In genomic region chr15:74406992-74407705, GRCh38 we compare ENCODE assay signal across 8 cellular contexts. TPM values are rescaled to one million over a fixed set of nuclear protein-coding genes. Genes with fewer than 3 reads are reported as not detected.
DNase-seq lines count a peak whose midpoint lies in the region; ATAC-seq and TF ChIP-seq lines count a peak whose summit lies in the region.

No MANE protein-coding gene starts in this region.

- peaks cover 18% of the 10 kb centered on the region in 2 donors for H3K4me1 ChIP-seq in naive thymus-derived CD4-positive, alpha-beta T cell (ENCODE audit: control insufficient read depth in 2 of 2, insufficient read depth in 2 of 2, low read length in 2 of 2)

- no peaks in the 10 kb centered on the region for H3K9me3 Mint-ChIP-seq in stimulated activated naive CD8-positive, alpha-beta T cell treated with anti-CD3 and anti-CD28 coated beads, Interleukin-15, Interleukin-2, amounts not matched to agents 100 ng/mL and 50 ng/mL, for 24 hours
- no peaks in the 10 kb centered on the region for H3K9me3 Mint-ChIP-seq in WTC11
- no peaks in the 10 kb centered on the region for H3K9me3 Mint-ChIP-seq in T-helper 2 cell treated with Interferon-gamma antibody and Interleukin-4, amounts not matched to agents 5 μg/mL and 100 μg/mL, for 36 hours
- H3K9me3 Mint-ChIP-seq in naive thymus-derived CD4-positive, alpha-beta T cell: no peaks in the 10 kb centered on the region

- ATAC-seq in stimulated activated naive CD8-positive, alpha-beta T cell treated with anti-CD3 and anti-CD28 coated beads, Interleukin-15, Interleukin-2, amounts not matched to agents 100 U/mL and 50 U/mL, for 24 hours: no peak
- ATAC-seq in WTC11 (peak; percentile 36), GM19328 (IDR thresholded peaks at IDR 0.05; ENCODE audit: unreplicated experiment) (no peak)
- ATAC-seq in naive thymus-derived CD4-positive, alpha-beta T cell: no peak

- H3K27me3 ChIP-seq in naive thymus-derived CD4-positive, alpha-beta T cell (ENCODE audit: control insufficient read depth in 2 of 2, insufficient read depth in 2 of 2, low read length in 2 of 2): no peaks in the 10 kb centered on the region

- H3K27ac Mint-ChIP-seq in stimulated activated naive CD8-positive, alpha-beta T cell treated with anti-CD3 and anti-CD28 coated beads, Interleukin-15, Interleukin-2, amounts not matched to agents 100 ng/mL and 50 ng/mL, for 24 hours: peak overlapping the region; percentile 94
- no peak overlapping the region; the same call in 1 of the 2 replicates for H3K27ac Mint-ChIP-seq in WTC11
- H3K27ac Mint-ChIP-seq in T-helper 2 cell treated with Interferon-gamma antibody and Interleukin-4, amounts not matched to agents 5 μg/mL and 100 μg/mL, for 36 hours: no peak overlapping the region
- no peak overlapping the region for H3K27ac Mint-ChIP-seq in naive thymus-derived CD4-positive, alpha-beta T cell

- peaks cover 73% of the 10 kb centered on the region for H3K4me1 Mint-ChIP-seq in stimulated activated naive CD8-positive, alpha-beta T cell treated with anti-CD3 and anti-CD28 coated beads, Interleukin-15, Interleukin-2, amounts not matched to agents 100 ng/mL and 50 ng/mL, for 24 hours (ENCODE audit: low read depth)
- H3K4me1 Mint-ChIP-seq in WTC11: peaks cover 3% of the 10 kb centered on the region; the same call in 1 of the 2 replicates
- H3K4me1 Mint-ChIP-seq in T-helper 2 cell treated with Interferon-gamma antibody and Interleukin-4, amounts not matched to agents 5 μg/mL and 100 μg/mL, for 36 hours (ENCODE audit: low read depth): peaks cover 21% of the 10 kb centered on the region
- peaks cover 16 to 29% (median 23%) of the 10 kb centered on the region in 7 donors for H3K4me1 Mint-ChIP-seq in naive thymus-derived CD4-positive, alpha-beta T cell

- no peak for DNase-seq in stimulated activated naive CD8-positive, alpha-beta T cell treated with anti-CD3 and anti-CD28 coated beads, Interleukin-15, Interleukin-2, amounts not matched to agents 100 U/mL and 50 U/mL, for 24 hours
- DNase-seq in WTC11 (ENCODE audit: low spot score): no peak
- DNase-seq in iPS-NIHi7 (ENCODE audit: extremely low spot score): peak; percentile 77
- no peak for DNase-seq in T-helper 2 cell treated with Interferon-gamma antibody and Interleukin-4, amounts not matched to agents 5 μg/mL and 100 μg/mL, for 36 hours (ENCODE audit: low spot score)
- no peak for DNase-seq in naive thymus-derived CD4-positive, alpha-beta T cell
- no peak for DNase-seq in NK-92 (lab: John Stamatoyannopoulos, UW; ENCODE audit: unreplicated experiment)

- no peaks in the 10 kb centered on the region for H3K9me3 ChIP-seq in naive thymus-derived CD4-positive, alpha-beta T cell (ENCODE audit: control insufficient read depth in 2 of 3, low read length in 3 of 3)

- no peaks in the 10 kb centered on the region for H3K27me3 Mint-ChIP-seq in stimulated activated naive CD8-positive, alpha-beta T cell treated with anti-CD3 and anti-CD28 coated beads, Interleukin-15, Interleukin-2, amounts not matched to agents 100 ng/mL and 50 ng/mL, for 24 hours
- no peaks in the 10 kb centered on the region for H3K27me3 Mint-ChIP-seq in WTC11 (ENCODE audit: low read depth)
- no peaks in the 10 kb centered on the region for H3K27me3 Mint-ChIP-seq in T-helper 2 cell treated with Interferon-gamma antibody and Interleukin-4, amounts not matched to agents 5 μg/mL and 100 μg/mL, for 36 hours (ENCODE audit: low read depth)
- no peaks in the 10 kb centered on the region for H3K27me3 Mint-ChIP-seq in naive thymus-derived CD4-positive, alpha-beta T cell

- CTCF ChIA-PET in WTC11 (lab: Charles Lee): interaction anchor here (1.2 kb wide), 1 partner anchor 31 kb away, joined by 3 read pairs; no protein-coding TSS in a partner anchor
- CTCF ChIA-PET in naive thymus-derived CD4-positive, alpha-beta T cell (lab: Charles Lee): no interaction called here

- H3K4me3 Mint-ChIP-seq in stimulated activated naive CD8-positive, alpha-beta T cell treated with anti-CD3 and anti-CD28 coated beads, Interleukin-15, Interleukin-2, amounts not matched to agents 100 ng/mL and 50 ng/mL, for 24 hours: no peak overlapping the region
- H3K4me3 Mint-ChIP-seq in WTC11: no peak overlapping the region
- no peak overlapping the region for H3K4me3 Mint-ChIP-seq in T-helper 2 cell treated with Interferon-gamma antibody and Interleukin-4, amounts not matched to agents 5 μg/mL and 100 μg/mL, for 36 hours
- H3K4me3 Mint-ChIP-seq in naive thymus-derived CD4-positive, alpha-beta T cell: no peak overlapping the region

- H3K4me3 ChIP-seq in naive thymus-derived CD4-positive, alpha-beta T cell (ENCODE audit: low read length): no peak overlapping the region

- H3K36me3 Mint-ChIP-seq in stimulated activated naive CD8-positive, alpha-beta T cell treated with anti-CD3 and anti-CD28 coated beads, Interleukin-15, Interleukin-2, amounts not matched to agents 100 ng/mL and 50 ng/mL, for 24 hours (ENCODE audit: low read depth): peaks cover 50% of the 10 kb centered on the region
- peaks cover 6% of the 10 kb centered on the region; the same call in 1 of the 2 replicates for H3K36me3 Mint-ChIP-seq in WTC11
- H3K36me3 Mint-ChIP-seq in T-helper 2 cell treated with Interferon-gamma antibody and Interleukin-4, amounts not matched to agents 5 μg/mL and 100 μg/mL, for 36 hours (ENCODE audit: low read depth): peaks cover 3% of the 10 kb centered on the region
- no peaks in the 10 kb centered on the region for H3K36me3 Mint-ChIP-seq in naive thymus-derived CD4-positive, alpha-beta T cell

- POLR2A ChIA-PET in WTC11 (lab: Charles Lee): interaction anchor here (0.7 kb wide), 1 partner anchor 134 kb away, joined by 3 read pairs; the partner anchor contains the start of gene ARID3B
- POLR2A ChIA-PET in naive thymus-derived CD4-positive, alpha-beta T cell (lab: Charles Lee): no interaction called here

- no peak for TF ChIP-seq CTCF in WTC11 (IDR thresholded peaks at IDR 0.05)

- H3K27ac ChIP-seq in naive thymus-derived CD4-positive, alpha-beta T cell (ENCODE audit: low read depth, low read length): no peak overlapping the region

- no peaks in the 10 kb centered on the region for H3K36me3 ChIP-seq in naive thymus-derived CD4-positive, alpha-beta T cell (ENCODE audit: control insufficient read depth in 2 of 3, insufficient read depth in 3 of 3, low read length in 3 of 3)

- intact Hi-C loops in naive thymus-derived CD4-positive, alpha-beta T cell (cut with micrococcal nuclease): no loop called here

TF ChIP-seq in WTC11, 78 proteins besides CTCF, POLR2A, EP300 and RAD21 (continues in another document):
- TF ChIP-seq TEAD4 (CRISPR knock-in tag; IDR thresholded peaks at IDR 0.05): no peak
- TF ChIP-seq E2F5 (CRISPR knock-in tag; IDR thresholded peaks at IDR 0.05): no peak
- no peak for TF ChIP-seq OVOL2 (CRISPR knock-in tag; IDR thresholded peaks at IDR 0.05; ENCODE audit: borderline replicate concordance)
- no peak for TF ChIP-seq MLX (CRISPR knock-in tag; IDR thresholded peaks at IDR 0.05)
- TF ChIP-seq RORB (CRISPR knock-in tag; IDR thresholded peaks at IDR 0.05): no peak
- TF ChIP-seq FOXP4 (CRISPR knock-in tag; IDR thresholded peaks at IDR 0.05): no peak
- no peak for TF ChIP-seq MAX (CRISPR knock-in tag; IDR thresholded peaks at IDR 0.05)
- no peak for TF ChIP-seq ZNF232 (CRISPR knock-in tag; IDR thresholded peaks at IDR 0.05)

RNA-seq across cellular contexts. Expression of gene SEMA7A, which starts 26.6 kb away (rescaled TPM):
- total RNA-seq in WTC11 (2021): 13.7 to 17.9 TPM (median 14.2 TPM) in 3 replicates
- total RNA-seq in naive thymus-derived CD4-positive, alpha-beta T cell: 10 to 100 TPM in 2 of 5 experiments, 1 to 10 TPM in 3; 1.6 to 15.7 (median 5.0) TPM
- polyA plus RNA-seq in naive thymus-derived CD4-positive, alpha-beta T cell: not detected

RNA-seq across cellular contexts. Expression of gene CYP11A1, which starts 39.7 kb away (rescaled TPM):
- 3.4 to 4.1 TPM (median 3.8 TPM) in 3 replicates for total RNA-seq in WTC11 (2021)
- total RNA-seq in naive thymus-derived CD4-positive, alpha-beta T cell: 1 to 10 TPM in 1 of 5 experiments, under 1 TPM in 1, not detected in 3; 0.58 to 1.0 TPM
- polyA plus RNA-seq in naive thymus-derived CD4-positive, alpha-beta T cell: not detected

RNA-seq across cellular contexts. Expression of gene UBL7, which starts 53.8 kb away (rescaled TPM):
- total RNA-seq in WTC11 (2021): 62.1 to 70.1 TPM (median 70.1 TPM) in 3 replicates
- 10 to 100 TPM; 20.2 to 50.7 (median 40.6) TPM for total RNA-seq in naive thymus-derived CD4-positive, alpha-beta T cell
- 100 to 1,000 TPM; 108 to 127 TPM for polyA plus RNA-seq in naive thymus-derived CD4-positive, alpha-beta T cell
